23 cellular contexts compared by ENCODE assay signal in genomic region chr11:116167706-116168458, GRCh38.
"Had no signal": no experiment of that assay in that cellular context is flagged by ENCODE, and none has a peak within 500 bp of the region (broad histone marks: within the 10 kb centered on the region; RNA-seq: fewer than 3 reads in every experiment).

No MANE protein-coding gene starts in this region.

- H3K36me3 ChIP-seq: adrenal gland, ascending aorta, brain microvascular endothelial cell, transverse colon, uterus had no signal

- H3K9me3 Mint-ChIP-seq: activated T-cell treated with anti-CD3 and anti-CD28 coated beads, Interleukin-2, amount 50 U/mL, for 24 hours; activated T-helper 17 cell treated with anti-CD3 and anti-CD28 coated beads, Interleukin-2, amount 50 U/mL, for 72 hours; memory B cell; nephron progenitor cell had no signal

- H3K4me3 ChIP-seq: adrenal gland, ascending aorta, transverse colon, uterus had no signal

- H3K4me1 ChIP-seq: adrenal gland, ascending aorta, transverse colon, uterus had no signal

- H3K4me3 Mint-ChIP-seq: activated CD8-positive, alpha-beta T cell treated with anti-CD3 and anti-CD28 coated beads, Interleukin-2, amount 10 ng/mL, durations not matched to agents 7 days and 5 days; activated naive CD8-positive, alpha-beta T cell; activated T-cell treated with anti-CD3 and anti-CD28 coated beads, Interleukin-2, amount 50 U/mL, for 24 hours; activated T-helper 17 cell treated with anti-CD3 and anti-CD28 coated beads, Interleukin-2, amount 50 U/mL, for 72 hours; memory B cell; nephron progenitor cell; stimulated activated naive B cell treated with anti-CD40 and anti-IgM and Interleukin-4, amounts not matched to agents 10 μg/mL and 1 μg/mL and 100 μg/mL, for 72 hours had no signal

- H3K9me3 ChIP-seq: adrenal gland, ascending aorta, transverse colon, uterus had no signal

- H3K27me3 ChIP-seq: adrenal gland, ascending aorta, brain microvascular endothelial cell, transverse colon, uterus had no signal

- ATAC-seq: activated CD4-positive, CD25-positive, alpha-beta regulatory T cell treated with anti-CD3 and anti-CD28 coated beads, Interleukin-2, amount 50 U/mL, for 24 hours; activated CD8-positive, alpha-beta T cell treated with anti-CD3 and anti-CD28 coated beads, Interleukin-2, amount 10 ng/mL, durations not matched to agents 7 days and 5 days; activated T-helper 17 cell treated with anti-CD3 and anti-CD28 coated beads, Interleukin-2, amount 50 U/mL, for 72 hours; esophagus mucosa; left ventricle myocardium superior; stimulated activated naive B cell treated with anti-CD40 and anti-IgM and Interleukin-4, amounts not matched to agents 10 μg/mL and 1 μg/mL and 100 μg/mL, for 72 hours had no signal

- H3K27ac ChIP-seq: adrenal gland, ascending aorta, brain microvascular endothelial cell, transverse colon, uterus, VCaP had no signal

- H3K4me1 Mint-ChIP-seq: activated T-helper 17 cell treated with anti-CD3 and anti-CD28 coated beads, Interleukin-2, amount 50 U/mL, for 72 hours; stimulated activated naive B cell treated with anti-CD40 and anti-IgM and Interleukin-4, amounts not matched to agents 10 μg/mL and 1 μg/mL and 100 μg/mL, for 72 hours had no signal

- DNase-seq: activated CD4-positive, alpha-beta T cell treated with anti-CD3 and anti-CD28 coated beads, Interleukin-2, amount 50 U/mL, for 1 hour; activated CD8-positive, alpha-beta T cell treated with anti-CD3 and anti-CD28 coated beads, Interleukin-2, amount 10 ng/mL, durations not matched to agents 7 days and 5 days; activated T-cell treated with anti-CD3 and anti-CD28 coated beads, Interleukin-2, amount 50 U/mL, for 24 hours; brain microvascular endothelial cell; effector CD8-positive, alpha-beta T cell; glutamatergic neuron; hypothalamus; left ventricle myocardium superior; nephron progenitor cell; occipital lobe; stimulated activated CD4-positive, alpha-beta T cell treated with anti-CD3 and anti-CD28 coated beads, Interleukin-2, amount 100 ng/mL, for 48 hours; stimulated activated CD8-positive, alpha-beta memory T cell treated with anti-CD3 and anti-CD28 coated beads, Interleukin-4, amount 100 ng/mL, for 48 hours; stimulated activated naive B cell treated with anti-CD40 and anti-IgM and Interleukin-4, amounts not matched to agents 10 μg/mL and 1 μg/mL and 100 μg/mL, for 72 hours; transverse colon; uterus had no signal

- H3K27me3 Mint-ChIP-seq: activated naive CD8-positive, alpha-beta T cell had no signal

- H3K27ac Mint-ChIP-seq: activated CD8-positive, alpha-beta T cell treated with anti-CD3 and anti-CD28 coated beads, Interleukin-2, amount 10 ng/mL, durations not matched to agents 7 days and 5 days; activated naive CD8-positive, alpha-beta T cell; activated T-cell treated with anti-CD3 and anti-CD28 coated beads, Interleukin-2, amount 50 U/mL, for 24 hours; activated T-helper 17 cell treated with anti-CD3 and anti-CD28 coated beads, Interleukin-2, amount 50 U/mL, for 72 hours; memory B cell; nephron progenitor cell; stimulated activated naive B cell treated with anti-CD40 and anti-IgM and Interleukin-4, amounts not matched to agents 10 μg/mL and 1 μg/mL and 100 μg/mL, for 72 hours had no signal

- H3K36me3 Mint-ChIP-seq: activated naive CD8-positive, alpha-beta T cell; memory B cell; stimulated activated naive B cell treated with anti-CD40 and anti-IgM and Interleukin-4, amounts not matched to agents 10 μg/mL and 1 μg/mL and 100 μg/mL, for 72 hours had no signal
